In genomic region chr13:32315255-32316029, GRCh38 we compare ENCODE assay signal across 8 cellular contexts. TPM values are rescaled to one million over a fixed set of nuclear protein-coding genes. Genes with fewer than 3 reads are reported as not detected.
DNase-seq lines count a peak whose midpoint lies in the region; ATAC-seq and TF ChIP-seq lines count a peak whose summit lies in the region.

BRCA2 (plus strand) TSS chr13:32315508; CDS start chr13:32316461, 953 bp downstream.
A gene with protein sequence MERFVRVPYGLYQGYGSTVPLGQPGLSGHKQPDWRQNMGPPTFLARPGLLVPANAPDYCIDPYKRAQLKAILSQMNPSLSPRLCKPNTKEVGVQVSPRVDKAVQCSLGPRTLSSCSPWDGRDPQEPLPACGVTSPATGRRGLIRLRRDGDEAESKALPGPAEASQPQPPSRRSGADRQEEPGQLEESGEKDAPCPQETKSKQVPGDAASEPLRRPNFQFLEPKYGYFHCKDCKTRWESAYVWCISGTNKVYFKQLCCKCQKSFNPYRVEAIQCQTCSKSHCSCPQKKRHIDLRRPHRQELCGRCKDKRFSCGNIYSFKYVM (minus strand): TSS chr13:32315363. CDS start chr13:32311925, 3,438 bp downstream.

- no peaks in the 10 kb centered on the region for H4K20me1 ChIP-seq in PC-9 (ENCODE audit: insufficient read depth)

- H3K27me3 ChIP-seq in HUES64 (ENCODE audit: insufficient read depth, low read length) (no peaks in the 10 kb centered on the region), PC-9 (ENCODE audit: insufficient read depth, low read depth) (no peaks in the 10 kb centered on the region), muscle layer of duodenum (ENCODE audit: low read depth, low read length) (no peaks in the 10 kb centered on the region)

- ATAC-seq in GM21515 (IDR thresholded peaks at IDR 0.05; ENCODE audit: unreplicated experiment) (peak; percentile 96), esophagus mucosa (peak; percentile 99)
- ATAC-seq in activated T-cell treated with anti-CD3 and anti-CD28 coated beads, Interleukin-2, amount 50 U/mL, for 4 hours, result peak; percentile 99

- H3K4me3 Mint-ChIP-seq in activated T-cell treated with anti-CD3 and anti-CD28 coated beads, Interleukin-2, amount 50 U/mL, for 4 hours, result peak within 1 kb of the TSS; percentile 91

- POLR2A ChIA-PET in PC-9 (lab: Charles Lee; ENCODE audit: unreplicated experiment), result interaction anchor here (0.5 to 0.7 kb wide), 9 partner anchors 30 to 1482 kb away, joined by 3 to 37 read pairs (median 3); no protein-coding TSS in a partner anchor

- TSS peak; percentile 69 for BruUV-seq in PC-9 (replicated peaks; lab: Mats Ljungman, UMichigan)

- no peak for TF ChIP-seq CTCF in PC-9 (conservative IDR thresholded peaks at IDR 0.05)

- intact Hi-C loops in PC-9 (cut with micrococcal nuclease; ENCODE audit: unreplicated experiment), result loop anchor here (2.0 to 10.0 kb wide), 3 partner anchors 219 to 321 kb away; partner anchors contain the start of genes N4BP2L2 and PDS5B

- H3K4me1 Mint-ChIP-seq in activated T-cell treated with anti-CD3 and anti-CD28 coated beads, Interleukin-2, amount 50 U/mL, for 4 hours (ENCODE audit: low read depth), result peaks cover 14% of the 10 kb centered on the region

- no peaks in the 10 kb centered on the region for H3K36me3 Mint-ChIP-seq in activated T-cell treated with anti-CD3 and anti-CD28 coated beads, Interleukin-2, amount 50 U/mL, for 4 hours (ENCODE audit: insufficient read depth)

- peak within 1 kb of the TSS; percentile 93 for H3K4me2 ChIP-seq in PC-9

- peak; percentile 77 for DNase-seq in DMS153 (lab: John Stamatoyannopoulos, UW)
- DNase-seq in PC-9, result peak; percentile 74 to 80
- DNase-seq in activated T-cell treated with anti-CD3 and anti-CD28 coated beads, Interleukin-2, amount 50 U/mL, for 4 hours, result peak; percentile 83
- peak; percentile 63 to 72 for DNase-seq in stimulated activated CD8-positive, alpha-beta memory T cell treated with anti-CD3 and anti-CD28 coated beads, Interleukin-7, amount 100 ng/mL, for 1 hour (ENCODE audit: low read depth in 2 of 2)

- no peaks in the 10 kb centered on the region; the same call in 1 of the 2 replicates for H3F3A ChIP-seq in PC-9 (ENCODE audit: insufficient read depth, low read depth)

- peaks cover 7% of the 10 kb centered on the region; the same call in 1 of the 2 replicates for H3K4me1 ChIP-seq in HUES64 (ENCODE audit: insufficient read depth, low read length)
- peaks cover 16% of the 10 kb centered on the region for H3K4me1 ChIP-seq in PC-9 (replicated peaks; ENCODE audit: insufficient read depth)
- H3K4me1 ChIP-seq in muscle layer of duodenum (ENCODE audit: control insufficient read depth in 1 of 2, insufficient read depth in 2 of 2, low read length in 2 of 2), result peaks cover 0 to 6% of the 10 kb centered on the region in 2 donors

- H2AFZ ChIP-seq in PC-9, result peak within 1 kb of the TSS; percentile 100

- peak within 1 kb of the TSS; percentile 95 for H3K27ac ChIP-seq in HUES64 (ENCODE audit: low read depth, low read length)
- H3K27ac ChIP-seq in PC-9, result peak within 1 kb of the TSS; percentile 95
- H3K27ac ChIP-seq in muscle layer of duodenum (ENCODE audit: low read length), result peak within 1 kb of the TSS; percentile 99

- H3K79me2 ChIP-seq in PC-9 (ENCODE audit: low read depth), result peaks cover 9% of the 10 kb centered on the region

- 1% methylated on average over 60 of the region's 60 CpGs for WGBS in HUES64

- H3K4me3 ChIP-seq in HUES64 (ENCODE audit: low read length) (peak within 1 kb of the TSS; percentile 83), PC-9 (peak within 1 kb of the TSS; percentile 95), muscle layer of duodenum (ENCODE audit: low read depth in 1 of 2, low read length in 2 of 2) (peak within 1 kb of the TSS; percentile 88 to 96)

- no peaks in the 10 kb centered on the region for H3K27me3 Mint-ChIP-seq in activated T-cell treated with anti-CD3 and anti-CD28 coated beads, Interleukin-2, amount 50 U/mL, for 4 hours (ENCODE audit: low read depth)

- CTCF ChIA-PET in PC-9 (lab: Charles Lee), result interaction anchor here (0.5 to 0.7 kb wide), 4 partner anchors 15 to 406 kb away, joined by 4 to 12 read pairs (median 4); no protein-coding TSS in a partner anchor

- H3K9me2 ChIP-seq in PC-9 (ENCODE audit: insufficient read depth), result no peaks in the 10 kb centered on the region

- H3K9ac ChIP-seq in HUES64 (ENCODE audit: low read depth, low read length), result peak within 1 kb of the TSS; percentile 98

- no peaks in the 10 kb centered on the region for H3K9me3 Mint-ChIP-seq in activated T-cell treated with anti-CD3 and anti-CD28 coated beads, Interleukin-2, amount 50 U/mL, for 4 hours

- H3K9me3 ChIP-seq in HUES64 (ENCODE audit: insufficient read depth, low read depth, low read length) (no peaks in the 10 kb centered on the region), PC-9 (ENCODE audit: insufficient read depth, low read depth) (no peaks in the 10 kb centered on the region), muscle layer of duodenum (ENCODE audit: control insufficient read depth in 1 of 2, low read length in 2 of 2) (no peaks in the 10 kb centered on the region)

- H3K36me3 ChIP-seq in HUES64 (ENCODE audit: insufficient read depth, low read length), result peaks cover 20% of the 10 kb centered on the region
- peaks cover 8% of the 10 kb centered on the region; the same call in 1 of the 2 replicates for H3K36me3 ChIP-seq in PC-9 (ENCODE audit: low read depth)
- H3K36me3 ChIP-seq in muscle layer of duodenum (ENCODE audit: control insufficient read depth in 1 of 2, insufficient read depth in 2 of 2, low read length in 2 of 2), result peaks cover 0 to 4% of the 10 kb centered on the region in 2 donors

RNA-seq across cellular contexts. Expression of gene BRCA2, which starts in this region (rescaled TPM):
- polyA plus RNA-seq in HUES64 (2013, experiment 1 of 2), result 10.0 TPM
- polyA plus RNA-seq in HUES64 (2013, experiment 2 of 2), result 8.7 TPM
- total RNA-seq in PC-9 (2021), result 11.4 and 14.5 TPM in 2 replicates
- total RNA-seq in activated T-cell treated with anti-CD3 and anti-CD28 coated beads, Interleukin-2, amount 50 U/mL, for 4 hours, result 1 to 10 TPM; 7.2 to 8.6 (median 8.4) TPM
- total RNA-seq in esophagus mucosa, result 7.3 TPM

RNA-seq across cellular contexts. Expression of the second gene that starts in this region (rescaled TPM):
- polyA plus RNA-seq in HUES64 (2013, experiment 1 of 2), result not detected
- not detected for polyA plus RNA-seq in HUES64 (2013, experiment 2 of 2)
- total RNA-seq in PC-9 (2021) (0.37 and 0.43 TPM in 2 replicates), esophagus mucosa (not detected)
- not detected for total RNA-seq in activated T-cell treated with anti-CD3 and anti-CD28 coated beads, Interleukin-2, amount 50 U/mL, for 4 hours

Comparison
In these comparisons a context has a peak if more than half of its experiments do, and no peak if none do; other contexts are left out.
1. Peak in every context shown above with its lines: DNase-seq, ATAC-seq, H3K4me3 ChIP-seq and H3K27ac ChIP-seq.